2 cellular contexts compared by ENCODE assay signal in genomic region chr9:129040113-129040643, GRCh38.
TF ChIP-seq lines count a peak whose summit lies in the region.

No MANE protein-coding gene starts in this region.

TF ChIP-seq in SK-N-SH, 30 proteins besides CTCF, POLR2A, EP300 and RAD21 (continued from another document):
- TF ChIP-seq, protein P1, sequence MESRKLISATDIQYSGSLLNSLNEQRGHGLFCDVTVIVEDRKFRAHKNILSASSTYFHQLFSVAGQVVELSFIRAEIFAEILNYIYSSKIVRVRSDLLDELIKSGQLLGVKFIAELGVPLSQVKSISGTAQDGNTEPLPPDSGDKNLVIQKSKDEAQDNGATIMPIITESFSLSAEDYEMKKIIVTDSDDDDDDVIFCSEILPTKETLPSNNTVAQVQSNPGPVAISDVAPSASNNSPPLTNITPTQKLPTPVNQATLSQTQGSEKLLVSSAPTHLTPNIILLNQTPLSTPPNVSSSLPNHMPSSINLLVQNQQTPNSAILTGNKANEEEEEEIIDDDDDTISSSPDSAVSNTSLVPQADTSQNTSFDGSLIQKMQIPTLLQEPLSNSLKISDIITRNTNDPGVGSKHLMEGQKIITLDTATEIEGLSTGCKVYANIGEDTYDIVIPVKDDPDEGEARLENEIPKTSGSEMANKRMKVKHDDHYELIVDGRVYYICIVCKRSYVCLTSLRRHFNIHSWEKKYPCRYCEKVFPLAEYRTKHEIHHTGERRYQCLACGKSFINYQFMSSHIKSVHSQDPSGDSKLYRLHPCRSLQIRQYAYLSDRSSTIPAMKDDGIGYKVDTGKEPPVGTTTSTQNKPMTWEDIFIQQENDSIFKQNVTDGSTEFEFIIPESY (IDR thresholded peaks at IDR 0.05; ENCODE audit: borderline replicate concordance, low read depth) = no peak
- TF ChIP-seq MXI1 (IDR thresholded peaks at IDR 0.05; ENCODE audit: low read depth, low read length) (no peak), NFIC (IDR thresholded peaks at IDR 0.05; ENCODE audit: borderline replicate concordance) (no peak), RFX5 (IDR thresholded peaks at IDR 0.05; ENCODE audit: low read length) (no peak), USF1 (IDR thresholded peaks at IDR 0.05; ENCODE audit: borderline replicate concordance, low read depth) (no peak), TAF1 (IDR thresholded peaks at IDR 0.05; ENCODE audit: borderline replicate concordance, low read depth, low read length) (no peak), FOXJ3 (CRISPR knock-in tag; IDR thresholded peaks at IDR 0.05) (no peak), ELF1 (IDR thresholded peaks at IDR 0.05) (no peak), IRF3 (IDR thresholded peaks at IDR 0.05; ENCODE audit: low read depth, low read length) (no peak), SMC3 (IDR thresholded peaks at IDR 0.05; ENCODE audit: low read depth, low read length) (no peak), GABPA (IDR thresholded peaks at IDR 0.05; ENCODE audit: low read depth) (no peak), FOSL2 (IDR thresholded peaks at IDR 0.05; ENCODE audit: borderline replicate concordance, low read depth) (no peak), FOXM1 (IDR thresholded peaks at IDR 0.05; ENCODE audit: low read depth) (no peak)

TF ChIP-seq in SK-N-SH treated with all-trans-retinoic acid at 6 μM for 48 hours, 23 proteins besides CTCF, POLR2A, EP300 and RAD21 (continued from another document):
- TF ChIP-seq, protein P2, sequence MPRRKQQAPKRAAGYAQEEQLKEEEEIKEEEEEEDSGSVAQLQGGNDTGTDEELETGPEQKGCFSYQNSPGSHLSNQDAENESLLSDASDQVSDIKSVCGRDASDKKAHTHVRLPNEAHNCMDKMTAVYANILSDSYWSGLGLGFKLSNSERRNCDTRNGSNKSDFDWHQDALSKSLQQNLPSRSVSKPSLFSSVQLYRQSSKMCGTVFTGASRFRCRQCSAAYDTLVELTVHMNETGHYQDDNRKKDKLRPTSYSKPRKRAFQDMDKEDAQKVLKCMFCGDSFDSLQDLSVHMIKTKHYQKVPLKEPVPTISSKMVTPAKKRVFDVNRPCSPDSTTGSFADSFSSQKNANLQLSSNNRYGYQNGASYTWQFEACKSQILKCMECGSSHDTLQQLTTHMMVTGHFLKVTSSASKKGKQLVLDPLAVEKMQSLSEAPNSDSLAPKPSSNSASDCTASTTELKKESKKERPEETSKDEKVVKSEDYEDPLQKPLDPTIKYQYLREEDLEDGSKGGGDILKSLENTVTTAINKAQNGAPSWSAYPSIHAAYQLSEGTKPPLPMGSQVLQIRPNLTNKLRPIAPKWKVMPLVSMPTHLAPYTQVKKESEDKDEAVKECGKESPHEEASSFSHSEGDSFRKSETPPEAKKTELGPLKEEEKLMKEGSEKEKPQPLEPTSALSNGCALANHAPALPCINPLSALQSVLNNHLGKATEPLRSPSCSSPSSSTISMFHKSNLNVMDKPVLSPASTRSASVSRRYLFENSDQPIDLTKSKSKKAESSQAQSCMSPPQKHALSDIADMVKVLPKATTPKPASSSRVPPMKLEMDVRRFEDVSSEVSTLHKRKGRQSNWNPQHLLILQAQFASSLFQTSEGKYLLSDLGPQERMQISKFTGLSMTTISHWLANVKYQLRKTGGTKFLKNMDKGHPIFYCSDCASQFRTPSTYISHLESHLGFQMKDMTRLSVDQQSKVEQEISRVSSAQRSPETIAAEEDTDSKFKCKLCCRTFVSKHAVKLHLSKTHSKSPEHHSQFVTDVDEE (CRISPR knock-in tag; IDR thresholded peaks at IDR 0.05) = no peak
- TF ChIP-seq, protein P3, sequence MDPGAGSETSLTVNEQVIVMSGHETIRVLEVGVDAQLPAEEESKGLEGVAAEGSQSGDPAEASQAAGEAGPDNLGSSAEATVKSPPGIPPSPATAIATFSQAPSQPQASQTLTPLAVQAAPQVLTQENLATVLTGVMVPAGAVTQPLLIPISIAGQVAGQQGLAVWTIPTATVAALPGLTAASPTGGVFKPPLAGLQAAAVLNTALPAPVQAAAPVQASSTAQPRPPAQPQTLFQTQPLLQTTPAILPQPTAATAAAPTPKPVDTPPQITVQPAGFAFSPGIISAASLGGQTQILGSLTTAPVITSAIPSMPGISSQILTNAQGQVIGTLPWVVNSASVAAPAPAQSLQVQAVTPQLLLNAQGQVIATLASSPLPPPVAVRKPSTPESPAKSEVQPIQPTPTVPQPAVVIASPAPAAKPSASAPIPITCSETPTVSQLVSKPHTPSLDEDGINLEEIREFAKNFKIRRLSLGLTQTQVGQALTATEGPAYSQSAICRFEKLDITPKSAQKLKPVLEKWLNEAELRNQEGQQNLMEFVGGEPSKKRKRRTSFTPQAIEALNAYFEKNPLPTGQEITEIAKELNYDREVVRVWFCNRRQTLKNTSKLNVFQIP (CRISPR knock-in tag; IDR thresholded peaks at IDR 0.05; ENCODE audit: borderline replicate concordance, low read depth) = no peak
- TF ChIP-seq ZNF565 (CRISPR knock-in tag; conservative IDR thresholded peaks at IDR 0.05; ENCODE audit: low read depth) = no peak
- TF ChIP-seq ARNTL (CRISPR knock-in tag; IDR thresholded peaks at IDR 0.05; ENCODE audit: borderline replicate concordance, low read depth) = no peak
- TF ChIP-seq, protein P4, sequence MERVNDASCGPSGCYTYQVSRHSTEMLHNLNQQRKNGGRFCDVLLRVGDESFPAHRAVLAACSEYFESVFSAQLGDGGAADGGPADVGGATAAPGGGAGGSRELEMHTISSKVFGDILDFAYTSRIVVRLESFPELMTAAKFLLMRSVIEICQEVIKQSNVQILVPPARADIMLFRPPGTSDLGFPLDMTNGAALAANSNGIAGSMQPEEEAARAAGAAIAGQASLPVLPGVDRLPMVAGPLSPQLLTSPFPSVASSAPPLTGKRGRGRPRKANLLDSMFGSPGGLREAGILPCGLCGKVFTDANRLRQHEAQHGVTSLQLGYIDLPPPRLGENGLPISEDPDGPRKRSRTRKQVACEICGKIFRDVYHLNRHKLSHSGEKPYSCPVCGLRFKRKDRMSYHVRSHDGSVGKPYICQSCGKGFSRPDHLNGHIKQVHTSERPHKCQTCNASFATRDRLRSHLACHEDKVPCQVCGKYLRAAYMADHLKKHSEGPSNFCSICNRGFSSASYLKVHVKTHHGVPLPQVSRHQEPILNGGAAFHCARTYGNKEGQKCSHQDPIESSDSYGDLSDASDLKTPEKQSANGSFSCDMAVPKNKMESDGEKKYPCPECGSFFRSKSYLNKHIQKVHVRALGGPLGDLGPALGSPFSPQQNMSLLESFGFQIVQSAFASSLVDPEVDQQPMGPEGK (CRISPR knock-in tag; IDR thresholded peaks at IDR 0.05; ENCODE audit: borderline replicate concordance) = no peak
- TF ChIP-seq ISL1 (CRISPR knock-in tag; IDR thresholded peaks at IDR 0.05) = no peak
- TF ChIP-seq OSR1 (CRISPR knock-in tag; IDR thresholded peaks at IDR 0.05) = no peak
- no peak for TF ChIP-seq ZFP30 (CRISPR knock-in tag; IDR thresholded peaks at IDR 0.05)
- no peak for TF ChIP-seq ESRRG (CRISPR knock-in tag; IDR thresholded peaks at IDR 0.05)
- no peak for TF ChIP-seq CSDC2 (CRISPR knock-in tag; IDR thresholded peaks at IDR 0.05)
- TF ChIP-seq ZC3H10 (CRISPR knock-in tag; IDR thresholded peaks at IDR 0.05) = no peak
- TF ChIP-seq ZNF70 (CRISPR knock-in tag; IDR thresholded peaks at IDR 0.05) = no peak
- TF ChIP-seq SNAI2 (CRISPR knock-in tag; IDR thresholded peaks at IDR 0.05) = no peak
- TF ChIP-seq CSRNP3 (CRISPR knock-in tag; IDR thresholded peaks at IDR 0.05) = no peak
- TF ChIP-seq PPARA (CRISPR knock-in tag; IDR thresholded peaks at IDR 0.05; ENCODE audit: borderline replicate concordance) = no peak
- TF ChIP-seq RARB (CRISPR knock-in tag; IDR thresholded peaks at IDR 0.05) = no peak
- TF ChIP-seq ZFP3 (CRISPR knock-in tag; IDR thresholded peaks at IDR 0.05) = no peak
- TF ChIP-seq GLIS3 (CRISPR knock-in tag; IDR thresholded peaks at IDR 0.05) = no peak
- no peak for TF ChIP-seq ZNF8 (CRISPR knock-in tag; IDR thresholded peaks at IDR 0.05)
